ENCODE assay signal across 2 cellular contexts in genomic region chr20:38214871-38215788, GRCh38.
TF ChIP-seq lines count a peak whose summit lies in the region.

No MANE protein-coding gene starts in this region.

TF ChIP-seq in SK-N-SH, 30 proteins besides CTCF, POLR2A, EP300 and RAD21:
- TF ChIP-seq REST (IDR thresholded peaks at IDR 0.05; ENCODE audit: low read depth, low read length) (0 out of 2 replicates have a peak, but pooled peaks have one; percentile 14), FOXJ3 (CRISPR knock-in tag; IDR thresholded peaks at IDR 0.05) (no peak), GATA2 (CRISPR knock-in tag; IDR thresholded peaks at IDR 0.05) (no peak), POLR2AphosphoS5 (IDR thresholded peaks at IDR 0.05; ENCODE audit: low read depth, low read length) (no peak), MEF2A (IDR thresholded peaks at IDR 0.05; ENCODE audit: borderline replicate concordance, low read depth) (no peak), ELF1 (IDR thresholded peaks at IDR 0.05) (no peak)
TF ChIP-seq in SK-N-SH: peak in this region for 1.

TF ChIP-seq in SK-N-SH treated with all-trans-retinoic acid at 6 μM for 48 hours, 23 proteins besides CTCF, POLR2A, EP300 and RAD21 (continued from another document):
- TF ChIP-seq CSRNP3 (CRISPR knock-in tag; IDR thresholded peaks at IDR 0.05) (no peak), POU6F1 (CRISPR knock-in tag; IDR thresholded peaks at IDR 0.05; ENCODE audit: borderline replicate concordance, low read depth) (no peak), TCF4 (CRISPR knock-in tag; IDR thresholded peaks at IDR 0.05; ENCODE audit: borderline replicate concordance) (no peak), BACH2 (CRISPR knock-in tag; IDR thresholded peaks at IDR 0.05; ENCODE audit: borderline replicate concordance) (no peak), RARB (CRISPR knock-in tag; IDR thresholded peaks at IDR 0.05) (no peak), GLIS3 (CRISPR knock-in tag; IDR thresholded peaks at IDR 0.05) (no peak), ZC3H10 (CRISPR knock-in tag; IDR thresholded peaks at IDR 0.05) (no peak), ZNF70 (CRISPR knock-in tag; IDR thresholded peaks at IDR 0.05) (no peak), PPARA (CRISPR knock-in tag; IDR thresholded peaks at IDR 0.05; ENCODE audit: borderline replicate concordance) (no peak), PATZ1 (CRISPR knock-in tag; IDR thresholded peaks at IDR 0.05; ENCODE audit: borderline replicate concordance) (no peak), SNAI2 (CRISPR knock-in tag; IDR thresholded peaks at IDR 0.05) (no peak), ISL1 (CRISPR knock-in tag; IDR thresholded peaks at IDR 0.05) (no peak), OSR1 (CRISPR knock-in tag; IDR thresholded peaks at IDR 0.05) (no peak), CSDC2 (CRISPR knock-in tag; IDR thresholded peaks at IDR 0.05) (no peak), TSHZ2 (CRISPR knock-in tag; IDR thresholded peaks at IDR 0.05) (no peak)
